In genomic region chr14:95260537-95261440, GRCh38 we compare ENCODE assay signal across 11 cellular contexts.
DNase-seq lines count a peak whose midpoint lies in the region; ATAC-seq, FAIRE-seq and TF ChIP-seq lines count a peak whose summit lies in the region.
"Had no signal": no experiment of that assay in that cellular context is flagged by ENCODE, and none has a peak within 500 bp of the region (broad histone marks: within the 10 kb centered on the region; RNA-seq: fewer than 3 reads in every experiment).

No MANE protein-coding gene starts in this region.

- FAIRE-seq in H54 (lab: Jason Lieb, UNC): no peak

- peak; percentile 39 for DNase-seq in activated T-cell treated with anti-CD3 and anti-CD28 coated beads for 24 hours (ENCODE audit: low read depth)
- no peak for DNase-seq in activated T-cell treated with anti-CD3 and anti-CD28 coated beads, Interleukin-2, amount 50 U/mL, for 1 hour
- DNase-seq in activated CD8-positive, alpha-beta memory T cell treated with anti-CD3 and anti-CD28 coated beads, Interleukin-2, amount 50 U/mL, for 24 hours (ENCODE audit: extremely low read depth): peak; percentile 12
- peak; percentile 63 for DNase-seq in fibroblast of the conjunctiva (ENCODE audit: low read depth)
- DNase-seq in stimulated activated CD8-positive, alpha-beta memory T cell treated with anti-CD3 and anti-CD28 coated beads, Interleukin-7, amount 100 ng/mL, for 48 hours (ENCODE audit: extremely low read depth in 1 of 2, low read depth in 1 of 2): peak; percentile 18 to 50
- no peak for DNase-seq in NCI-H2029 treated with DMSO at 0.1 percent for 48 hours (lab: John Stamatoyannopoulos, UW)
- DNase-seq in H54 (ENCODE audit: insufficient read length, low spot score): no peak
- DNase-seq: NCI-H510A, nephron progenitor cell, tibial artery had no signal

- ATAC-seq in HG02642 (IDR thresholded peaks at IDR 0.05; ENCODE audit: poor library complexity, unreplicated experiment): no peak

- TF ChIP-seq POLR2A in H54 (IDR thresholded peaks at IDR 0.05; ENCODE audit: low read depth, low read length): no peak

Comparison
In these comparisons a context has a peak if more than half of its experiments do, and no peak if none do; other contexts are left out.
1. DNase-seq: peak in activated T-cell treated with anti-CD3 and anti-CD28 coated beads for 24 hours (single experiment), activated CD8-positive, alpha-beta memory T cell treated with anti-CD3 and anti-CD28 coated beads, Interleukin-2, amount 50 U/mL, for 24 hours (single experiment), fibroblast of the conjunctiva (single experiment) and stimulated activated CD8-positive, alpha-beta memory T cell treated with anti-CD3 and anti-CD28 coated beads, Interleukin-7, amount 100 ng/mL, for 48 hours (2 of 2); none in activated T-cell treated with anti-CD3 and anti-CD28 coated beads, Interleukin-2, amount 50 U/mL, for 1 hour (single experiment), NCI-H2029 treated with DMSO at 0.1 percent for 48 hours (single experiment) and H54 (single experiment).